ENCODE assay signal across 22 cellular contexts in the genomic region with DNA sequence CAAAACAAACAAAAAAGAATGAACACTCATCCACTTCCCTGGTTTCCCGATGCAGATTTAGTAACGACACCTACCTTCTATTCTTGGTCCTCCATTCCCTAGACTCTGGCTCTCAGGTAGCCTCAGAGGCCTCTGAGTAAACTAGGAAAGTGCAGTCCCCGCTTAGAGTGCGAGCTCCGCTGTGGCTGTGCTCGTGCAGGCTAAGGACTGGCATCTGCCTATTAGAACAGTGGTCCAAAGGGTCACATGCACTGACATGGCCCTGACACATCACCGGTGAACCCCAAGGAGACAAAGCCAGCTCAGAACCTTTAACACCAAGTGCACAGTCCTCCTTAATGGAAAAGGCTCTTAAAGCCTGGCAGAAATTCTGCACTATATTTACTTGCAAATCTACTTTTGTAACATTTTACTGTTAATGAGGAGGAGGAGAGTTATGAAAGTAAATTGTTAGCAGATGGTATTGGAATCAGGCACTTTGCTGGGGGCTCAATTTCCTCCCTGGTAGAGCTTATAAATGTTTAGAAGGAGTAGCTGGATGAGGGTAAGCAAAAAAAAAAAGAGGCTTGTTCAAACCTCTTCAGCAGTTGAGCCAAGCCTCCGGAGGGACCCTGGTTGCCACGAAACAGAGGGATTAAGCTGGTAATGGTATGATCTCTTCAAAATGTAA. TPM values are rescaled to one million over a fixed set of nuclear protein-coding genes. Genes with fewer than 3 reads are reported as not detected.
DNase-seq lines count a peak whose midpoint lies in the region; ATAC-seq, FAIRE-seq and TF ChIP-seq lines count a peak whose summit lies in the region.
"Had no signal": no experiment of that assay in that cellular context is flagged by ENCODE, and none has a peak within 500 bp of the region (broad histone marks: within the 10 kb centered on the region; RNA-seq: fewer than 3 reads in every experiment).

No MANE protein-coding gene starts in this region.

- TF ChIP-seq CTCF in HepG2 (CRISPR knock-in tag; IDR thresholded peaks at IDR 0.05) (no peak), right lobe of liver (IDR thresholded peaks at IDR 0.05) (no peak), nephron (IDR thresholded peaks at IDR 0.05; ENCODE audit: unreplicated experiment in 3 of 3) (no peak)

- H4K20me1 ChIP-seq in HepG2 (ENCODE audit: insufficient read depth, low read length): peaks cover 8% of the 10 kb centered on the region

- H3K27ac ChIP-seq in HepG2 (ENCODE audit: extremely low read length, insufficient read depth, low read length) (peak overlapping the region; percentile 47), right lobe of liver (no peak overlapping the region), caudate nucleus (ENCODE audit: low read depth, low read length) (peak overlapping the region; percentile 49)
- H3K27ac ChIP-seq: pancreas, upper lobe of left lung had no signal

- H3K4me3 ChIP-seq in HepG2 (replicated peaks in 1 of 3; ENCODE audit: insufficient read depth in 1 of 3, low read depth in 2 of 3, low read length in 3 of 3) (no peak overlapping the region), right lobe of liver (no peak overlapping the region)
- H3K4me3 ChIP-seq: pancreas, upper lobe of left lung had no signal

- TF ChIP-seq EP300 in HepG2 (IDR thresholded peaks at IDR 0.05; ENCODE audit: low read depth in 2 of 2, low read length in 2 of 2): no peak
- TF ChIP-seq EP300 in HepG2 (CRISPR knock-in tag; IDR thresholded peaks at IDR 0.05; ENCODE audit: borderline replicate concordance): no peak

- H3K9me3 ChIP-seq in HepG2 (ENCODE audit: low read length) (no peaks in the 10 kb centered on the region), right lobe of liver (no peaks in the 10 kb centered on the region)
- H3K9me3 ChIP-seq: Caco-2, pancreas, upper lobe of left lung had no signal

- H3K4me1 ChIP-seq in HepG2 (ENCODE audit: insufficient read depth, low read length) (peaks cover 100% of the 10 kb centered on the region), right lobe of liver (peaks cover 0 to 12% (median 5%) of the 10 kb centered on the region in 4 donors)

- in situ Hi-C loops in HepG2 (cut with HindIII; ENCODE audit: extremely low pct_ligation_motif_present, low pct_unique_long_range_greater_than_20kb): no loop called here

- H3K9me3 Mint-ChIP-seq in nephron: no peaks in the 10 kb centered on the region
- H3K9me3 Mint-ChIP-seq: stimulated activated memory B cell treated with anti-CD40 and anti-IgM and Interleukin-4, amounts not matched to agents 10 μg/mL and 1 μg/mL and 100 μg/mL, for 72 hours had no signal

- peak overlapping the region; percentile 38 for H3K4me2 ChIP-seq in HepG2 (ENCODE audit: low read depth, low read length)

- H3K36me3 ChIP-seq in HepG2 (replicated peaks in 1 of 2; ENCODE audit: control insufficient read depth in 1 of 2, insufficient read depth in 2 of 2, low read length in 2 of 2) (no peaks in the 10 kb centered on the region; a peak in 3 of 5 replicates), right lobe of liver (no peaks in the 10 kb centered on the region)
- H3K36me3 ChIP-seq: pancreas, upper lobe of left lung had no signal

- 53% methylated on average over 5 of the region's 9 CpGs for WGBS in HepG2 (ENCODE audit: low lambda C conversion rate)
- WGBS in right lobe of liver (ENCODE audit: insufficient coverage, low coverage, low lambda C conversion rate, missing lambda C conversion rate): 93% methylated on average over 8 of the region's 9 CpGs

- FAIRE-seq in HepG2 (lab: Jason Lieb, UNC) (peak; percentile 82), HTR-8/SVneo (lab: Jason Lieb, UNC) (no peak)
- FAIRE-seq: H1, pancreas, small intestine had no signal

- no peak overlapping the region for H2AFZ ChIP-seq in HepG2 (ENCODE audit: low read length)

- BruUV-seq in HepG2 (replicated peaks; lab: Mats Ljungman, UMichigan): no TSS peak

- intact Hi-C loops in HepG2 (cut with micrococcal nuclease; ENCODE audit: unreplicated experiment): no loop called here
- intact Hi-C loops in right lobe of liver (cut with DNase I): no loop called here

- DNase-seq in HepG2 (ENCODE audit: low spot score) (peak; percentile 50), right lobe of liver (no peak), caudate nucleus (lab: John Stamatoyannopoulos, UW) (no peak), HTR-8/SVneo (ENCODE audit: insufficient read length, low spot score) (no peak), NCI-H446 treated with DMSO at 0.1 percent for 48 hours (lab: John Stamatoyannopoulos, UW) (no peak), COLO829 (ENCODE audit: low spot score) (no peak)
- DNase-seq: ACHN; activated CD4-positive, CD25-positive, alpha-beta regulatory T cell treated with anti-CD3 and anti-CD28 coated beads, Interleukin-2, amount 50 U/mL, for 72 hours; activated CD8-positive, alpha-beta memory T cell treated with anti-CD3 and anti-CD28 coated beads, Interleukin-2, amount 10 ng/mL, durations not matched to agents 7 days and 5 days; activated effector memory CD4-positive, alpha-beta T cell treated with anti-CD3 and anti-CD28 coated beads, Interleukin-2, amount 50 U/mL, for 16 hours; Caco-2; Kasumi-1; NCI-H1105; NCI-H2171; pancreas; SIG-M5; small intestine; upper lobe of left lung had no signal

- ATAC-seq in HepG2 (peak; percentile 77), right lobe of liver (no peak), GM18520 (IDR thresholded peaks at IDR 0.05; ENCODE audit: unreplicated experiment) (no peak)
- ATAC-seq: activated CD8-positive, alpha-beta memory T cell treated with anti-CD3 and anti-CD28 coated beads, Interleukin-2, amount 10 ng/mL, durations not matched to agents 7 days and 5 days; pancreas; stimulated activated memory B cell treated with anti-CD40 and anti-IgM and Interleukin-4, amounts not matched to agents 10 μg/mL and 1 μg/mL and 100 μg/mL, for 72 hours had no signal

- CTCF ChIA-PET in HepG2 (lab: Yijun Ruan, JAX; ENCODE audit: low intra/inter-chr PET ratio, low total read pairs): no interaction called here

- POLR2A ChIA-PET in HepG2 (lab: Yijun Ruan, JAX): interaction anchor here (1.0 kb wide), 1 partner anchor 29 kb away, joined by 3 read pairs; no protein-coding TSS in a partner anchor

- no peak for TF ChIP-seq RAD21 in HepG2 (CRISPR knock-in tag; IDR thresholded peaks at IDR 0.05)

- peak overlapping the region; percentile 1 for H3K9ac ChIP-seq in HepG2 (ENCODE audit: insufficient read depth, low read depth, low read length)

- TF ChIP-seq POLR2A in HepG2 (IDR thresholded peaks at IDR 0.05; ENCODE audit: insufficient read depth in 1 of 2, low read depth in 2 of 2, low read length in 2 of 2) (no peak), right lobe of liver (IDR thresholded peaks at IDR 0.05) (no peak)

- H3K27me3 ChIP-seq in HepG2 (ENCODE audit: control insufficient read depth in 1 of 2, insufficient read depth in 2 of 2, low read length in 2 of 2) (no peaks in the 10 kb centered on the region), right lobe of liver (no peaks in the 10 kb centered on the region)
- H3K27me3 ChIP-seq: pancreas, upper lobe of left lung had no signal

- H3K27ac Mint-ChIP-seq in nephron: peak overlapping the region; percentile 50 to 84 (median 65)
- H3K27ac Mint-ChIP-seq: activated CD8-positive, alpha-beta memory T cell treated with anti-CD3 and anti-CD28 coated beads, Interleukin-2, amount 10 ng/mL, durations not matched to agents 7 days and 5 days; stimulated activated memory B cell treated with anti-CD40 and anti-IgM and Interleukin-4, amounts not matched to agents 10 μg/mL and 1 μg/mL and 100 μg/mL, for 72 hours had no signal

- H3K79me2 ChIP-seq in HepG2 (ENCODE audit: insufficient read depth, low read length): peaks cover 100% of the 10 kb centered on the region

- no peaks in the 10 kb centered on the region for H3K36me3 Mint-ChIP-seq in nephron (ENCODE audit: low read depth)

- peaks cover 97% of the 10 kb centered on the region for H3K4me1 Mint-ChIP-seq in nephron

- H3K27me3 Mint-ChIP-seq in nephron (ENCODE audit: low read depth): no peaks in the 10 kb centered on the region
- H3K27me3 Mint-ChIP-seq: activated CD8-positive, alpha-beta memory T cell treated with anti-CD3 and anti-CD28 coated beads, Interleukin-2, amount 10 ng/mL, durations not matched to agents 7 days and 5 days; stimulated activated memory B cell treated with anti-CD40 and anti-IgM and Interleukin-4, amounts not matched to agents 10 μg/mL and 1 μg/mL and 100 μg/mL, for 72 hours had no signal

- peak overlapping the region in 1 of 3 experiments; percentile 51 for H3K4me3 Mint-ChIP-seq in nephron
- H3K4me3 Mint-ChIP-seq: activated CD8-positive, alpha-beta memory T cell treated with anti-CD3 and anti-CD28 coated beads, Interleukin-2, amount 10 ng/mL, durations not matched to agents 7 days and 5 days; stimulated activated memory B cell treated with anti-CD40 and anti-IgM and Interleukin-4, amounts not matched to agents 10 μg/mL and 1 μg/mL and 100 μg/mL, for 72 hours had no signal

RNA-seq across cellular contexts. Expression of gene VGLL4, which starts 31.1 kb away (rescaled TPM):
- 19.8 and 23.2 TPM in 2 replicates for total RNA-seq in HepG2 (2016; rRNA removed; fragmentation: Illumina TruSeq; extraction: Trizol)
- 5.7 and 6.9 TPM in 2 replicates for total RNA-seq in HepG2 (2016; cell fraction: cytosol; rRNA removed; fragmentation: Illumina TruSeq; extraction: Trizol; ENCODE audit: low read depth)
- total RNA-seq in HepG2 (2016; cell fraction: insoluble cytoplasmic fraction; rRNA removed; fragmentation: Illumina TruSeq; extraction: Trizol): 17.4 and 24.9 TPM in 2 replicates
- total RNA-seq in HepG2 (2016; cell fraction: membrane; rRNA removed; fragmentation: Illumina TruSeq; extraction: Trizol): 14.9 and 15.9 TPM in 2 replicates
- total RNA-seq in HepG2 (2016; cell fraction: nucleus; rRNA removed; fragmentation: Illumina TruSeq; extraction: Trizol): 19.1 and 24.5 TPM in 2 replicates
- polyA plus RNA-seq in HepG2 (2011; rRNA removed): 37.9 and 39.0 TPM in 2 replicates
- 24.5 and 31.8 TPM in 2 replicates for polyA plus RNA-seq in HepG2 (2011; cell fraction: cytosol; rRNA removed)
- 60.5 and 94.9 TPM in 2 replicates for polyA plus RNA-seq in HepG2 (2011; cell fraction: nucleus; rRNA removed)
- polyA plus RNA-seq in HepG2 (2012): 19.7 and 20.7 TPM in 2 replicates
- 11.7 and 14.1 TPM in 2 replicates for polyA plus RNA-seq in HepG2 (2016; cell fraction: cytosol; fragmentation: Illumina TruSeq; extraction: Trizol; ENCODE audit: low read depth)
- 18.4 and 22.3 TPM in 2 replicates for polyA plus RNA-seq in HepG2 (2016; cell fraction: insoluble cytoplasmic fraction; fragmentation: Illumina TruSeq; extraction: Trizol; ENCODE audit: low read depth)
- 14.3 and 15.7 TPM in 2 replicates for polyA plus RNA-seq in HepG2 (2016; cell fraction: membrane; fragmentation: Illumina TruSeq; extraction: Trizol; ENCODE audit: low read depth)
- polyA plus RNA-seq in HepG2 (2016; cell fraction: nucleus; fragmentation: Illumina TruSeq; extraction: Trizol; ENCODE audit: insufficient read depth, low read depth): 25.1 and 27.2 TPM in 2 replicates
- 34.5 and 40.7 TPM in 2 replicates for polyA minus RNA-seq in HepG2 (2011; rRNA and poly(A)+ RNA removed; ENCODE audit: low replicate concordance)
- polyA minus RNA-seq in HepG2 (2011; cell fraction: cytosol; rRNA and poly(A)+ RNA removed): 14.9 and 16.5 TPM in 2 replicates
- 53.2 and 54.6 TPM in 2 replicates for polyA minus RNA-seq in HepG2 (2011; cell fraction: nucleus; rRNA and poly(A)+ RNA removed)
- 10 to 100 TPM; 10.4 to 22.4 (median 15.2) TPM for total RNA-seq in right lobe of liver

Comparison
In these comparisons a context has a peak if more than half of its experiments do, and no peak if none do; other contexts are left out.
1. H3K27ac ChIP-seq: peak in HepG2 (single experiment) and caudate nucleus (single experiment); none in right lobe of liver (0 of 3).